In genomic region chr14:95486875-95487668, GRCh38 we compare ENCODE assay signal across 16 cellular contexts. TPM values are rescaled to one million over a fixed set of nuclear protein-coding genes. Genes with fewer than 3 reads are reported as not detected.
DNase-seq lines count a peak whose midpoint lies in the region; ATAC-seq and TF ChIP-seq lines count a peak whose summit lies in the region.
"Had no signal": no experiment of that assay in that cellular context is flagged by ENCODE, and none has a peak within 500 bp of the region (broad histone marks: within the 10 kb centered on the region; RNA-seq: fewer than 3 reads in every experiment).

No MANE protein-coding gene starts in this region.

- no peaks in the 10 kb centered on the region for H3K9me3 ChIP-seq in suprapubic skin
- H3K9me3 ChIP-seq: gastrocnemius medialis, upper lobe of left lung had no signal

- H3K27ac ChIP-seq in suprapubic skin, result peak overlapping the region; percentile 14
- H3K27ac ChIP-seq: neural progenitor cell, PC-9, upper lobe of left lung had no signal

- peaks cover 14% of the 10 kb centered on the region for H3K36me3 Mint-ChIP-seq in activated T-cell treated with anti-CD3 and anti-CD28 coated beads, Interleukin-2, amount 50 U/mL, for 24 hours (ENCODE audit: low read depth)
- peaks cover 7% of the 10 kb centered on the region for H3K36me3 Mint-ChIP-seq in activated naive CD8-positive, alpha-beta T cell
- H3K36me3 Mint-ChIP-seq: neural progenitor cell had no signal

- TF ChIP-seq POLR2A in suprapubic skin (IDR thresholded peaks at IDR 0.05), result no peak

- no peak overlapping the region for H3K4me3 ChIP-seq in suprapubic skin
- H3K4me3 ChIP-seq: gastrocnemius medialis, neural progenitor cell, PC-9, upper lobe of left lung had no signal

- no peaks in the 10 kb centered on the region for H3K36me3 ChIP-seq in suprapubic skin
- H3K36me3 ChIP-seq: gastrocnemius medialis, neural progenitor cell, upper lobe of left lung had no signal

- DNase-seq in activated T-cell treated with anti-CD3 and anti-CD28 coated beads, Interleukin-2, amount 50 U/mL, for 24 hours, result no peak
- DNase-seq in activated T-cell treated with anti-CD3 and anti-CD28 coated beads, Interleukin-2, amount 50 U/mL, for 48 hours, result no peak
- DNase-seq in NCI-H1105 (lab: John Stamatoyannopoulos, UW) (peak; percentile 72), suprapubic skin (ENCODE audit: low spot score in 2 of 2) (no peak), DMS 273 treated with DMSO at 0.1 percent for 48 hours (lab: John Stamatoyannopoulos, UW) (no peak)
- DNase-seq: effector CD4-positive, alpha-beta T cell; gastrocnemius medialis; left cardiac atrium; PC-9; small intestine; T1000; upper lobe of left lung had no signal

- peaks cover 90% of the 10 kb centered on the region for H3K4me1 ChIP-seq in suprapubic skin

- H3K27me3 Mint-ChIP-seq in activated T-cell treated with anti-CD3 and anti-CD28 coated beads, Interleukin-2, amount 50 U/mL, for 24 hours, result no peaks in the 10 kb centered on the region
- H3K27me3 Mint-ChIP-seq in activated naive CD8-positive, alpha-beta T cell, result no peaks in the 10 kb centered on the region

- peaks cover 65% of the 10 kb centered on the region for H3K4me1 Mint-ChIP-seq in activated T-cell treated with anti-CD3 and anti-CD28 coated beads, Interleukin-2, amount 50 U/mL, for 24 hours (ENCODE audit: low read depth)
- peaks cover 40% of the 10 kb centered on the region for H3K4me1 Mint-ChIP-seq in activated naive CD8-positive, alpha-beta T cell (ENCODE audit: low read depth)

- no peak for TF ChIP-seq EP300 in suprapubic skin (IDR thresholded peaks at IDR 0.05)

- ATAC-seq in HG02852 (IDR thresholded peaks at IDR 0.05; ENCODE audit: unreplicated experiment) (no peak), GM18519 (IDR thresholded peaks at IDR 0.05; ENCODE audit: low FRiP score, unreplicated experiment) (no peak)
- ATAC-seq: gastrocnemius medialis, left cardiac atrium had no signal

- no peaks in the 10 kb centered on the region for H3K27me3 ChIP-seq in suprapubic skin
- H3K27me3 ChIP-seq: gastrocnemius medialis, neural progenitor cell, upper lobe of left lung had no signal

- TF ChIP-seq CTCF in suprapubic skin (IDR thresholded peaks at IDR 0.05), result no peak

- H3K4me3 Mint-ChIP-seq in activated T-cell treated with anti-CD3 and anti-CD28 coated beads, Interleukin-2, amount 50 U/mL, for 24 hours, result no peak overlapping the region
- H3K4me3 Mint-ChIP-seq in activated naive CD8-positive, alpha-beta T cell, result no peak overlapping the region
- H3K4me3 Mint-ChIP-seq: neural progenitor cell had no signal

- peak overlapping the region; percentile 71 for H3K27ac Mint-ChIP-seq in activated T-cell treated with anti-CD3 and anti-CD28 coated beads, Interleukin-2, amount 50 U/mL, for 24 hours
- peak overlapping the region; percentile 66 for H3K27ac Mint-ChIP-seq in activated naive CD8-positive, alpha-beta T cell

- no peaks in the 10 kb centered on the region for H3K9me3 Mint-ChIP-seq in activated T-cell treated with anti-CD3 and anti-CD28 coated beads, Interleukin-2, amount 50 U/mL, for 24 hours
- no peaks in the 10 kb centered on the region for H3K9me3 Mint-ChIP-seq in activated naive CD8-positive, alpha-beta T cell (ENCODE audit: low read depth)

- 82% methylated on average over 15 of the region's 15 CpGs for WGBS in suprapubic skin

RNA-seq across cellular contexts. Expression of gene SYNE3, which starts 29.4 kb away (rescaled TPM):
- 10 to 100 TPM in 2 of 4 donors, 1 to 10 TPM in 2; 9.1 to 21.4 (median 12.8) TPM for total RNA-seq in suprapubic skin

RNA-seq across cellular contexts. Expression of gene GLRX5, which starts 47.8 kb away (rescaled TPM):
- 10 to 100 TPM; 19.8 to 42.1 (median 33.7) TPM for total RNA-seq in suprapubic skin
